23 cellular contexts compared by ENCODE assay signal in genomic region chr2:107358921-107359320, GRCh38.
"Had no signal": no experiment of that assay in that cellular context is flagged by ENCODE, and none has a peak within 500 bp of the region (broad histone marks: within the 10 kb centered on the region; RNA-seq: fewer than 3 reads in every experiment).

No MANE protein-coding gene starts in this region.

- H3K9me3 ChIP-seq: gastrocnemius medialis, lower lobe of right lung, ovary, psoas muscle, sigmoid colon, thoracic aorta, transverse colon, upper lobe of right lung, uterus had no signal

- H3K4me1 ChIP-seq: gastrocnemius medialis, lower lobe of right lung, psoas muscle, sigmoid colon, spleen, transverse colon, upper lobe of right lung, uterus had no signal

- H3K4me3 ChIP-seq: gastrocnemius medialis, lower lobe of right lung, ovary, psoas muscle, sigmoid colon, spleen, thoracic aorta, transverse colon, upper lobe of right lung, uterus had no signal

- ATAC-seq: gastrocnemius medialis; left colon; left ventricle myocardium superior; lower lobe of right lung; naive thymus-derived CD4-positive, alpha-beta T cell; psoas muscle; right cardiac atrium; stimulated activated naive B cell treated with anti-CD40 and anti-IgM and Interleukin-4, amounts not matched to agents 10 μg/mL and 1 μg/mL and 100 μg/mL, for 72 hours; upper lobe of right lung had no signal

- DNase-seq: cerebellar nuclear complex; cortex of kidney; foreskin fibroblast; gastrocnemius medialis; head of caudate nucleus; kidney; left colon; left ventricle myocardium superior; lower lobe of right lung; naive thymus-derived CD4-positive, alpha-beta T cell; occipital lobe; ovary; posterior cingulate gyrus; psoas muscle; right cardiac atrium; sigmoid colon; spleen; stimulated activated CD4-positive, alpha-beta T cell treated with anti-CD3 and anti-CD28 coated beads, Interleukin-4, amount 100 ng/mL, for 4 hours; stimulated activated naive B cell treated with anti-CD40 and anti-IgM and Interleukin-4, amounts not matched to agents 10 μg/mL and 1 μg/mL and 100 μg/mL, for 72 hours; transverse colon; upper lobe of right lung; uterus had no signal

- H3K27ac ChIP-seq: gastrocnemius medialis, lower lobe of right lung, ovary, psoas muscle, sigmoid colon, spleen, thoracic aorta, transverse colon, upper lobe of right lung, uterus had no signal

- H3K36me3 ChIP-seq: gastrocnemius medialis, lower lobe of right lung, ovary, sigmoid colon, spleen, thoracic aorta, transverse colon, upper lobe of right lung, uterus had no signal

- H3K27me3 ChIP-seq: gastrocnemius medialis, ovary, sigmoid colon, spleen, transverse colon, upper lobe of right lung, uterus had no signal
